ENCODE assay signal across 18 cellular contexts in the genomic region with DNA sequence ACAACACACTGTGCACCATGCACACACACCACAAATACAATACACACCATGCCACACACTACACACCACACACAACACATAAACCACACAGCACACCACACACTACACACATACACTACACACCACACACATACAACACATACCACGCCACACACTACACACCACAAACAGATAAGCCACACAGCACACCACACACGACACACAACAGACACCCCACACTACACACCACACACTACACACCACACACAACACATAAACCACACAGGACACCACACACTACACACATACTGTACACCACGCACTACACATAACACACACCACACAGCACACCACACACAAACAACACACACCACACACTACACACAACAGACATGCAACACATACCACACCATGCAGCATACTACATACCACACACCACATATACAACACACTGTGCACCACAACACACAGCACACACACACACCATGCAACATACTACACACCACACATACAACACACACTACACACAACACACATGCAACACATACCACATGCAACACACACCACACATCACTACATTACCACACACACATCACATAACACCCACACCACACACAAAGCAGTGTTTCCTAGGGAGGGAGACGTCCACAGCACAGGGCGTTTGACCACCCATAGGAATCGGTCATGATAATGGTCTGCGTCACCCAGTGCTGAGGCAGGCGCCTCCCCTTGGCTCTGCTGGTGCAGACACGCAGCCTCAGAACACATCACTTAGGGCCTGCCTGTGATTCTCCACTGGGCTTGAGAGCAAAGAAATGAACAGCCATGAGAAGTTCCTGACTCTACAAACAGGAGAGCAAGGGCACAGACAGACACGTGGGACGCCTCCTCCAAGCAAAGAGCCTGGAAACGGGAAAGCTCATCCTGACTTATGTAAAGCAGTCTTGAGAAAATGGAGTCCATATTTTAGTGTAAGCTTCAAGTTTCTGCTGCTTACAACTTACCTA.
DNase-seq lines count a peak whose midpoint lies in the region; ATAC-seq, FAIRE-seq and TF ChIP-seq lines count a peak whose summit lies in the region.
"Had no signal": no experiment of that assay in that cellular context is flagged by ENCODE, and none has a peak within 500 bp of the region (broad histone marks: within the 10 kb centered on the region; RNA-seq: fewer than 3 reads in every experiment).

No MANE protein-coding gene starts in this region.

- H3K27ac ChIP-seq in HUES48 (ENCODE audit: low read depth, low read length) (no peak overlapping the region), upper lobe of right lung (no peak overlapping the region)
- H3K27ac ChIP-seq in naive thymus-derived CD4-positive, alpha-beta T cell (ENCODE audit: low read depth, low read length), result no peak overlapping the region
- H3K27ac ChIP-seq: GM23248 had no signal

- H3K27ac Mint-ChIP-seq in naive thymus-derived CD4-positive, alpha-beta T cell, result no peak overlapping the region
- no peak overlapping the region for H3K27ac Mint-ChIP-seq in activated CD8-positive, alpha-beta memory T cell treated with anti-CD3 and anti-CD28 coated beads, Interleukin-2, amount 10 ng/mL, durations not matched to agents 7 days and 5 days
- H3K27ac Mint-ChIP-seq: CD4-positive, alpha-beta memory T cell; HFFc6 had no signal

- no peaks in the 10 kb centered on the region for H3K4me1 Mint-ChIP-seq in naive thymus-derived CD4-positive, alpha-beta T cell
- no peaks in the 10 kb centered on the region for H3K4me1 Mint-ChIP-seq in activated CD8-positive, alpha-beta memory T cell treated with anti-CD3 and anti-CD28 coated beads, Interleukin-2, amount 10 ng/mL, durations not matched to agents 7 days and 5 days
- H3K4me1 Mint-ChIP-seq: CD4-positive, alpha-beta memory T cell had no signal

- intact Hi-C loops in naive thymus-derived CD4-positive, alpha-beta T cell (cut with micrococcal nuclease), result no loop called here
- intact Hi-C loops in upper lobe of right lung (cut with DNase I), result no loop called here

- H3K27me3 Mint-ChIP-seq in naive thymus-derived CD4-positive, alpha-beta T cell, result no peaks in the 10 kb centered on the region
- H3K27me3 Mint-ChIP-seq in activated CD8-positive, alpha-beta memory T cell treated with anti-CD3 and anti-CD28 coated beads, Interleukin-2, amount 10 ng/mL, durations not matched to agents 7 days and 5 days, result no peaks in the 10 kb centered on the region
- H3K27me3 Mint-ChIP-seq: CD4-positive, alpha-beta memory T cell had no signal

- H3K4me3 ChIP-seq in HUES48 (ENCODE audit: low read depth, low read length), result peak overlapping the region; percentile 0; the same call in 1 of the 2 replicates
- H3K4me3 ChIP-seq in bronchial epithelial cell (ENCODE audit: low read depth, low read length), result no peak overlapping the region
- no peak overlapping the region for H3K4me3 ChIP-seq in naive thymus-derived CD4-positive, alpha-beta T cell (ENCODE audit: low read length)
- no peak overlapping the region for H3K4me3 ChIP-seq in upper lobe of right lung
- H3K4me3 ChIP-seq: GM12878, GM23248 had no signal

- TF ChIP-seq CTCF in bronchial epithelial cell (IDR thresholded peaks at IDR 0.05; ENCODE audit: insufficient read depth, low read length, severe bottlenecking), result no peak
- TF ChIP-seq CTCF in upper lobe of right lung (IDR thresholded peaks at IDR 0.05), result no peak

- POLR2A ChIA-PET in naive thymus-derived CD4-positive, alpha-beta T cell (lab: Charles Lee), result no interaction called here

- H3K36me3 ChIP-seq in HUES48 (ENCODE audit: control insufficient read depth, insufficient read depth, low read length), result no peaks in the 10 kb centered on the region
- no peaks in the 10 kb centered on the region for H3K36me3 ChIP-seq in bronchial epithelial cell (ENCODE audit: control insufficient read depth, insufficient read depth, low read length)
- H3K36me3 ChIP-seq in naive thymus-derived CD4-positive, alpha-beta T cell (ENCODE audit: control insufficient read depth in 2 of 3, insufficient read depth in 3 of 3, low read length in 3 of 3), result no peaks in the 10 kb centered on the region
- no peaks in the 10 kb centered on the region for H3K36me3 ChIP-seq in upper lobe of right lung
- H3K36me3 ChIP-seq: BE2C had no signal

- peak; percentile 5 for ATAC-seq in naive thymus-derived CD4-positive, alpha-beta T cell
- ATAC-seq in upper lobe of right lung, result no peak
- ATAC-seq in activated CD8-positive, alpha-beta memory T cell treated with anti-CD3 and anti-CD28 coated beads, Interleukin-2, amount 10 ng/mL, durations not matched to agents 7 days and 5 days, result no peak
- ATAC-seq in GM19324 (IDR thresholded peaks at IDR 0.05; ENCODE audit: low FRiP score, unreplicated experiment), result no peak
- ATAC-seq: GM12878 had no signal

- FAIRE-seq in bronchial epithelial cell (lab: Jason Lieb, UNC), result peak; percentile 99
- FAIRE-seq: GM12878 had no signal

- H3K36me3 Mint-ChIP-seq in naive thymus-derived CD4-positive, alpha-beta T cell, result no peaks in the 10 kb centered on the region
- H3K36me3 Mint-ChIP-seq in activated CD8-positive, alpha-beta memory T cell treated with anti-CD3 and anti-CD28 coated beads, Interleukin-2, amount 10 ng/mL, durations not matched to agents 7 days and 5 days, result peaks cover 2% of the 10 kb centered on the region
- H3K36me3 Mint-ChIP-seq: CD4-positive, alpha-beta memory T cell had no signal

- no peak for DNase-seq in bronchial epithelial cell (ENCODE audit: low read depth)
- no peak for DNase-seq in naive thymus-derived CD4-positive, alpha-beta T cell
- peak; percentile 7 for DNase-seq in upper lobe of right lung
- no peak for DNase-seq in activated CD8-positive, alpha-beta memory T cell treated with anti-CD3 and anti-CD28 coated beads, Interleukin-2, amount 10 ng/mL, durations not matched to agents 7 days and 5 days
- DNase-seq in glomerular visceral epithelial cell (ENCODE audit: extremely low spot score), result no peak
- DNase-seq: BE2C; CD4-positive, alpha-beta memory T cell; DMS79; GM23248; HFFc6; NCI-H1417; NCI-H2081; NCI-H2227 treated with DMSO at 0.1 percent for 48 hours; NCI-H526 treated with DMSO at 0.1 percent for 48 hours; OCI-M1 had no signal

- CTCF ChIA-PET in naive thymus-derived CD4-positive, alpha-beta T cell (lab: Charles Lee), result no interaction called here
- CTCF ChIA-PET in activated CD8-positive, alpha-beta memory T cell treated with anti-CD3 and anti-CD28 coated beads, Interleukin-2, amount 10 ng/mL, durations not matched to agents 7 days and 5 days (lab: Charles Lee), result no interaction called here

- no peak overlapping the region for H3K9ac ChIP-seq in HUES48 (ENCODE audit: low read depth, low read length)
- H3K9ac ChIP-seq: GM23248 had no signal

- H3K9me3 Mint-ChIP-seq in naive thymus-derived CD4-positive, alpha-beta T cell, result peaks cover 0 to 8% (median 2%) of the 10 kb centered on the region in 11 donors
- peaks cover 2% of the 10 kb centered on the region for H3K9me3 Mint-ChIP-seq in activated CD8-positive, alpha-beta memory T cell treated with anti-CD3 and anti-CD28 coated beads, Interleukin-2, amount 10 ng/mL, durations not matched to agents 7 days and 5 days (ENCODE audit: low read depth)

- H3K9me3 ChIP-seq in HUES48 (ENCODE audit: control insufficient read depth, insufficient read depth, low read length), result peaks cover 89% of the 10 kb centered on the region
- no peaks in the 10 kb centered on the region for H3K9me3 ChIP-seq in naive thymus-derived CD4-positive, alpha-beta T cell (ENCODE audit: control insufficient read depth in 2 of 3, low read length in 3 of 3)
- no peaks in the 10 kb centered on the region for H3K9me3 ChIP-seq in upper lobe of right lung
- H3K9me3 ChIP-seq: BE2C had no signal

- H3K27me3 ChIP-seq in HUES48 (ENCODE audit: control insufficient read depth, insufficient read depth, low read length) (no peaks in the 10 kb centered on the region), bronchial epithelial cell (ENCODE audit: control insufficient read depth, insufficient read depth, low read length) (no peaks in the 10 kb centered on the region), upper lobe of right lung (no peaks in the 10 kb centered on the region)
- no peaks in the 10 kb centered on the region for H3K27me3 ChIP-seq in naive thymus-derived CD4-positive, alpha-beta T cell (ENCODE audit: control insufficient read depth in 2 of 2, insufficient read depth in 2 of 2, low read length in 2 of 2)
- H3K27me3 ChIP-seq: BE2C had no signal

- H3K4me3 Mint-ChIP-seq in naive thymus-derived CD4-positive, alpha-beta T cell, result no peak overlapping the region
- no peak overlapping the region for H3K4me3 Mint-ChIP-seq in activated CD8-positive, alpha-beta memory T cell treated with anti-CD3 and anti-CD28 coated beads, Interleukin-2, amount 10 ng/mL, durations not matched to agents 7 days and 5 days
- H3K4me3 Mint-ChIP-seq: CD4-positive, alpha-beta memory T cell; HFFc6 had no signal

- H3K4me1 ChIP-seq in HUES48 (ENCODE audit: control insufficient read depth, insufficient read depth, low read length), result no peaks in the 10 kb centered on the region
- H3K4me1 ChIP-seq in naive thymus-derived CD4-positive, alpha-beta T cell (ENCODE audit: control insufficient read depth in 2 of 2, insufficient read depth in 2 of 2, low read length in 2 of 2), result no peaks in the 10 kb centered on the region
- H3K4me1 ChIP-seq in upper lobe of right lung, result no peaks in the 10 kb centered on the region
- H3K4me1 ChIP-seq: BE2C had no signal
